ENCODE assay signal across 19 cellular contexts in the genomic region with DNA sequence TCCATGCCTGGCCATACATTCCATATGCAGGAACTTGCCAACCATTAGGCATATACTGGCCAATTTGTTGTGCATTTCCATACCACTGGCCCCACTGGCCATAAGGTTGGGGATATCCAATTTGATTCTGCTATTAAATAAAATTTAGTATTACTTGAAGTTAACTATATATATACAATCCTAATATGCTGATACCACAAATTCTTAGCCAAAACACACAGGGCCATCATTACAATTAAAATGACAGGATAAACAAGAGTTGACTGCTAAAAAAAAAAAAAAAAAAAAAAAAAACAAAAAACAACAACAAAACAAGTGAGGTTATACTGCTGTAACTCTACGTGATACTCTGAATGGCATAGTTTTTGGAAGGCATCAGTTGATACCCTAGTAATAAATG. TPM values are rescaled to one million over a fixed set of nuclear protein-coding genes. Genes with fewer than 3 reads are reported as not detected.
DNase-seq lines count a peak whose midpoint lies in the region; ATAC-seq, FAIRE-seq and TF ChIP-seq lines count a peak whose summit lies in the region.
"Had no signal": no experiment of that assay in that cellular context is flagged by ENCODE, and none has a peak within 500 bp of the region (broad histone marks: within the 10 kb centered on the region; RNA-seq: fewer than 3 reads in every experiment).

No MANE protein-coding gene starts in this region.

- H2BK120ac ChIP-seq in mesenchymal stem cell (ENCODE audit: low read depth, low read length), result no peak overlapping the region

- no peak for ATAC-seq in A549
- no peak for ATAC-seq in HG03521 (IDR thresholded peaks at IDR 0.05; ENCODE audit: unreplicated experiment)
- ATAC-seq: CD8-positive, alpha-beta T cell; PC-3 had no signal

- no peak overlapping the region for H3K18ac ChIP-seq in mesenchymal stem cell (ENCODE audit: low read depth in 1 of 2, low read length in 2 of 2)

- no peak overlapping the region for H2AFZ ChIP-seq in ACC112 (ENCODE audit: low read length, unreplicated experiment)
- no peak overlapping the region for H2AFZ ChIP-seq in mesenchymal stem cell (ENCODE audit: low read depth, low read length)
- H2AFZ ChIP-seq in OCI-LY7 (ENCODE audit: low read length), result no peak overlapping the region

- no peak for TF ChIP-seq CTCF in A549 (IDR thresholded peaks at IDR 0.05)
- no peak for TF ChIP-seq CTCF in ascending aorta (IDR thresholded peaks at IDR 0.05)
- no peak for TF ChIP-seq CTCF in OCI-LY7 (conservative IDR thresholded peaks at IDR 0.05; ENCODE audit: low read length)

- no peaks in the 10 kb centered on the region for H3K9me3 ChIP-seq in A549
- H3K9me3 ChIP-seq in ascending aorta, result no peaks in the 10 kb centered on the region
- H3K9me3 ChIP-seq in mesenchymal stem cell (ENCODE audit: control insufficient read depth, low read length), result no peaks in the 10 kb centered on the region
- no peaks in the 10 kb centered on the region for H3K9me3 ChIP-seq in OCI-LY7 (ENCODE audit: low read length)
- H3K9me3 ChIP-seq: BLaER1 treated with 17β-estradiol and CSF1 and Interleukin-3, amounts not matched to agents 10 nM and 100 nM had no signal

- no peaks in the 10 kb centered on the region for H3K27me3 ChIP-seq in ACC112 (ENCODE audit: insufficient read depth, low read length)
- no peaks in the 10 kb centered on the region for H3K27me3 ChIP-seq in ascending aorta
- H3K27me3 ChIP-seq in mesenchymal stem cell (ENCODE audit: control insufficient read depth in 1 of 2, insufficient read depth in 1 of 2, low read length in 2 of 2), result no peaks in the 10 kb centered on the region
- H3K27me3 ChIP-seq: BLaER1 treated with 17β-estradiol and CSF1 and Interleukin-3, amounts not matched to agents 10 nM and 100 nM had no signal

- H3K79me2 ChIP-seq in ACC112 (ENCODE audit: control insufficient read depth, insufficient read depth, low read length, unreplicated experiment) (peaks cover 3% of the 10 kb centered on the region), OCI-LY7 (ENCODE audit: insufficient read depth, low read depth, low read length) (no peaks in the 10 kb centered on the region)

- 0 out of 3 replicates have a peak, but pooled peaks cover 4% of the 10 kb centered on the region for H3K4me1 ChIP-seq in A549
- peaks cover 8% of the 10 kb centered on the region for H3K4me1 ChIP-seq in ACC112 (ENCODE audit: control insufficient read depth, insufficient read depth, low read length, unreplicated experiment)
- H3K4me1 ChIP-seq in ascending aorta, result peaks cover 0 to 13% of the 10 kb centered on the region in 2 donors
- H3K4me1 ChIP-seq in mesenchymal stem cell (ENCODE audit: control insufficient read depth, insufficient read depth, low read depth, low read length), result no peaks in the 10 kb centered on the region
- H3K4me1 ChIP-seq in OCI-LY7 (ENCODE audit: insufficient read depth, low read length, poor library complexity, severe bottlenecking), result no peaks in the 10 kb centered on the region
- H3K4me1 ChIP-seq: BLaER1 treated with 17β-estradiol and CSF1 and Interleukin-3, amounts not matched to agents 10 nM and 100 nM had no signal

- no peak overlapping the region for H2BK12ac ChIP-seq in mesenchymal stem cell (ENCODE audit: low read length in 2 of 2)

- H3K79me1 ChIP-seq in mesenchymal stem cell (replicated peaks; ENCODE audit: low read length, poor library complexity, severe bottlenecking), result peaks cover 12% of the 10 kb centered on the region

- H3K9ac ChIP-seq in mesenchymal stem cell (ENCODE audit: low read length), result peak overlapping the region; percentile 63
- H3K9ac ChIP-seq: BLaER1 treated with 17β-estradiol and CSF1 and Interleukin-3, amounts not matched to agents 10 nM and 100 nM had no signal

- WGBS in A549 (ENCODE audit: missing lambda C conversion rate), result 95% methylated on average over 1 of the region's 1 CpG
- no CpG with 5 or more reads among the region's 1 CpG for WGBS in mesenchymal stem cell

- no peaks in the 10 kb centered on the region for H4K20me1 ChIP-seq in OCI-LY7 (ENCODE audit: insufficient read depth, low read length)

- no peak for TF ChIP-seq EP300 in A549 (IDR thresholded peaks at IDR 0.05)

- intact Hi-C loops in ascending aorta (cut with DNase I), result no loop called here
- intact Hi-C loops in OCI-LY7 (cut with micrococcal nuclease; ENCODE audit: unreplicated experiment), result no loop called here

- POLR2A ChIA-PET in A549 (lab: Yijun Ruan, JAX), result interaction anchor here (0.6 to 1.5 kb wide), 2 partner anchors 22 to 23 kb away, joined by 3 read pairs; partner anchors contain the start of gene C2orf42
- POLR2A ChIA-PET in OCI-LY7 (lab: Charles Lee), result interaction anchor here (0.9 kb wide), 1 partner anchor 16 kb away, joined by 3 read pairs; no protein-coding TSS in a partner anchor

- H3K36me3 ChIP-seq in ACC112 (ENCODE audit: insufficient read depth, low read length) (peaks cover 31% of the 10 kb centered on the region), ascending aorta (peaks cover 23 to 56% of the 10 kb centered on the region in 2 donors), mesenchymal stem cell (ENCODE audit: control insufficient read depth in 1 of 2, insufficient read depth in 2 of 2, low read depth in 1 of 2, low read length in 2 of 2) (peaks cover 21 to 96% of the 10 kb centered on the region in 2 experiments), OCI-LY7 (ENCODE audit: insufficient read depth, low read length) (peaks cover 94% of the 10 kb centered on the region)

- no peak for TF ChIP-seq RAD21 in A549 (conservative IDR thresholded peaks at IDR 0.05 in 1 of 2, IDR thresholded peaks at IDR 0.05 in 1 of 2)

- H2AK5ac ChIP-seq in mesenchymal stem cell (ENCODE audit: low read length, severe bottlenecking), result no peak overlapping the region

- no peak overlapping the region for H3K4ac ChIP-seq in mesenchymal stem cell (ENCODE audit: low read depth in 1 of 2, low read length in 2 of 2)

- TF ChIP-seq POLR2A in A549 (IDR thresholded peaks at IDR 0.05; ENCODE audit: low read length), result no peak

- H2BK15ac ChIP-seq in mesenchymal stem cell (ENCODE audit: low read depth, poor library complexity, severe bottlenecking), result no peak overlapping the region

- no peak for FAIRE-seq in A549 (lab: Jason Lieb, UNC)
- FAIRE-seq: GM12891, HTR-8/SVneo had no signal

- H2BK5ac ChIP-seq in mesenchymal stem cell (ENCODE audit: low read depth, low read length, poor library complexity, severe bottlenecking), result no peak overlapping the region

- H4K91ac ChIP-seq in mesenchymal stem cell (ENCODE audit: low read length), result no peak overlapping the region

- H3K23ac ChIP-seq in mesenchymal stem cell (ENCODE audit: low read length in 2 of 2), result no peak overlapping the region

- CTCF ChIA-PET in A549 (lab: Yijun Ruan, JAX) (no interaction called here), OCI-LY7 (lab: Charles Lee; ENCODE audit: unreplicated experiment) (no interaction called here)

- in situ Hi-C loops in KBM-7 (cut with MboI; ENCODE audit: low pct_unique_long_range_greater_than_20kb, low sequenced_read_pairs), result no loop called here

- H3K27ac ChIP-seq in A549 (no peak overlapping the region), ACC112 (ENCODE audit: low read depth, low read length) (peak overlapping the region; percentile 50), ascending aorta (peak overlapping the region; percentile 41 to 48), mesenchymal stem cell (ENCODE audit: low read length, poor library complexity, severe bottlenecking) (no peak overlapping the region), OCI-LY7 (ENCODE audit: low read depth, low read length, poor library complexity, severe bottlenecking) (no peak overlapping the region)
- H3K27ac ChIP-seq: BLaER1 treated with 17β-estradiol and CSF1 and Interleukin-3, amounts not matched to agents 10 nM and 100 nM had no signal

- H3K4me2 ChIP-seq in A549 (no peak overlapping the region), mesenchymal stem cell (ENCODE audit: low read length, poor library complexity, severe bottlenecking) (no peak overlapping the region), OCI-LY7 (ENCODE audit: low read length) (no peak overlapping the region)
- H3K4me2 ChIP-seq: BLaER1 treated with 17β-estradiol and CSF1 and Interleukin-3, amounts not matched to agents 10 nM and 100 nM had no signal

- DNase-seq in A549 (ENCODE audit: low read depth in 1 of 2, low spot score in 1 of 2), result no peak
- no peak for DNase-seq in ascending aorta (ENCODE audit: low spot score in 2 of 2)
- no peak for DNase-seq in mesenchymal stem cell
- no peak for DNase-seq in KBM-7
- DNase-seq in OCI-LY7 (ENCODE audit: low spot score), result no peak
- DNase-seq: CD8-positive, alpha-beta T cell; DND-41; H9; Kasumi-1; NCI-H1694 treated with DMSO at 0.1 percent for 48 hours; NCI-H446 treated with DMSO at 0.1 percent for 48 hours; NCI-H526 treated with DMSO at 0.1 percent for 48 hours; PC-3; Right ventricle myocardium superior had no signal

- H3K4me3 ChIP-seq in A549, result no peak overlapping the region
- no peak overlapping the region for H3K4me3 ChIP-seq in ACC112 (ENCODE audit: low read depth, low read length)
- H3K4me3 ChIP-seq in ascending aorta, result no peak overlapping the region
- no peak overlapping the region for H3K4me3 ChIP-seq in mesenchymal stem cell (ENCODE audit: insufficient read depth in 1 of 2, low read depth in 1 of 2, low read length in 2 of 2)
- no peak overlapping the region for H3K4me3 ChIP-seq in OCI-LY7 (ENCODE audit: low read depth, low read length, poor library complexity, severe bottlenecking)
- H3K4me3 ChIP-seq: BLaER1 treated with 17β-estradiol and CSF1 and Interleukin-3, amounts not matched to agents 10 nM and 100 nM had no signal

- H4K8ac ChIP-seq in mesenchymal stem cell (ENCODE audit: low read length), result no peak overlapping the region

- no TSS peak for BruUV-seq in OCI-LY7 (replicated peaks; lab: Mats Ljungman, UMichigan)

- H3K14ac ChIP-seq in mesenchymal stem cell (ENCODE audit: low read length in 2 of 2), result no peak overlapping the region

- no peaks in the 10 kb centered on the region for H3K9me2 ChIP-seq in OCI-LY7 (ENCODE audit: insufficient read depth, low read length)

RNA-seq across cellular contexts. Expression of gene C2orf42, which starts 23.5 kb away (rescaled TPM):
- polyA plus RNA-seq in A549 (2011; rRNA removed) (10.4 and 14.8 TPM in 2 replicates), A549 (2017; fragmentation: RNase III; extraction: RNeasy Plus Mini Kit Qiagen cat#74134 plus additional on column Dnase treatment) (8.1 to 9.5 TPM (median 8.3 TPM) in 3 replicates)
- 3.6 and 4.9 TPM in 2 replicates for polyA plus RNA-seq in A549 (2012; cell fraction: cytosol; rRNA removed)
- 5.0 and 7.0 TPM in 2 replicates for polyA plus RNA-seq in A549 (2012; cell fraction: nucleus; rRNA removed)
- polyA minus RNA-seq in A549 (2011; rRNA and poly(A)+ RNA removed), result 49.4 and 61.1 TPM in 2 replicates
- total RNA-seq in ascending aorta (9.5 TPM), OCI-LY7 (2022) (19.0 and 21.3 TPM in 2 replicates)
- polyA plus RNA-seq in mesenchymal stem cell (2013, experiment 1 of 2), result 4.7 TPM
- polyA plus RNA-seq in mesenchymal stem cell (2013, experiment 2 of 2), result 5.5 TPM
- 24.5 and 26.8 TPM in 2 replicates for total RNA-seq in OCI-LY7 (2014; rRNA removed; shearing (Covaris generic))

RNA-seq across cellular contexts. Expression of gene TIA1, which starts 34.1 kb away (rescaled TPM):
- 148 and 173 TPM in 2 replicates for polyA plus RNA-seq in A549 (2011; rRNA removed)
- 43.0 and 50.7 TPM in 2 replicates for polyA plus RNA-seq in A549 (2012; cell fraction: cytosol; rRNA removed)
- polyA plus RNA-seq in A549 (2012; cell fraction: nucleus; rRNA removed), result 60.2 and 64.0 TPM in 2 replicates
- polyA plus RNA-seq in A549 (2017; fragmentation: RNase III; extraction: RNeasy Plus Mini Kit Qiagen cat#74134 plus additional on column Dnase treatment), result 59.5 to 65.8 TPM (median 61.2 TPM) in 3 replicates
- 117 and 131 TPM in 2 replicates for polyA minus RNA-seq in A549 (2011; rRNA and poly(A)+ RNA removed)
- 19.3 TPM for total RNA-seq in ascending aorta
- polyA plus RNA-seq in mesenchymal stem cell (2013, experiment 1 of 2), result 35.6 TPM
- polyA plus RNA-seq in mesenchymal stem cell (2013, experiment 2 of 2), result 38.6 TPM
- 129 and 147 TPM in 2 replicates for total RNA-seq in OCI-LY7 (2014; rRNA removed; shearing (Covaris generic))
- total RNA-seq in OCI-LY7 (2022), result 121 and 129 TPM in 2 replicates

RNA-seq across cellular contexts. Expression of gene PCYOX1, which starts 43.6 kb away (rescaled TPM):
- polyA plus RNA-seq in A549 (2011; rRNA removed) (101 and 102 TPM in 2 replicates), A549 (2017; fragmentation: RNase III; extraction: RNeasy Plus Mini Kit Qiagen cat#74134 plus additional on column Dnase treatment) (48.3 to 53.0 TPM (median 52.9 TPM) in 3 replicates)
- 15.2 and 16.0 TPM in 2 replicates for polyA plus RNA-seq in A549 (2012; cell fraction: cytosol; rRNA removed)
- 6.8 and 8.1 TPM in 2 replicates for polyA plus RNA-seq in A549 (2012; cell fraction: nucleus; rRNA removed)
- 28.4 and 30.5 TPM in 2 replicates for polyA minus RNA-seq in A549 (2011; rRNA and poly(A)+ RNA removed)
- total RNA-seq in ascending aorta (19.3 TPM), OCI-LY7 (2022) (8.5 and 10.5 TPM in 2 replicates)
- 138 TPM for polyA plus RNA-seq in mesenchymal stem cell (2013, experiment 1 of 2)
- polyA plus RNA-seq in mesenchymal stem cell (2013, experiment 2 of 2), result 141 TPM
- total RNA-seq in OCI-LY7 (2014; rRNA removed; shearing (Covaris generic)), result 4.8 and 4.9 TPM in 2 replicates

Comparison
In these comparisons a context has a peak if more than half of its experiments do, and no peak if none do; other contexts are left out.
1. H3K27ac ChIP-seq: peak in ACC112 (single experiment) and ascending aorta (2 of 2); none in A549 (0 of 2), mesenchymal stem cell (single experiment) and OCI-LY7 (single experiment).